Comparison of ENCODE assay signal across 1 cellular context in genomic region chr15:39580630-39581500, GRCh38.
TF ChIP-seq lines count a peak whose summit lies in the region.

Gene THBS1 (plus strand): TSS chr15:39581079. CDS start chr15:39581858, 779 bp downstream.

TF ChIP-seq in HepG2, 621 proteins besides CTCF, POLR2A, EP300 and RAD21 (continued from another document and continues in another):
- TF ChIP-seq DZIP1 (CRISPR knock-in tag; IDR thresholded peaks at IDR 0.05) (no peak), FOXA3 (CRISPR knock-in tag; IDR thresholded peaks at IDR 0.05) (0 out of 2 replicates have a peak, but pooled peaks have one; percentile 20), ZNF20 (CRISPR knock-in tag; IDR thresholded peaks at IDR 0.05) (no peak), JDP2 (CRISPR knock-in tag; IDR thresholded peaks at IDR 0.05; ENCODE audit: borderline replicate concordance) (no peak), SNAPC2 (CRISPR knock-in tag; IDR thresholded peaks at IDR 0.05) (no peak), YY1 (IDR thresholded peaks at IDR 0.05; ENCODE audit: insufficient read depth, insufficient replicate concordance, low read depth, low read length) (no peak), ESRRA (CRISPR knock-in tag; IDR thresholded peaks at IDR 0.05; ENCODE audit: low read depth) (no peak), KLF12 (CRISPR knock-in tag; IDR thresholded peaks at IDR 0.05; ENCODE audit: borderline replicate concordance) (no peak), ZNF10 (CRISPR knock-in tag; IDR thresholded peaks at IDR 0.05; ENCODE audit: borderline replicate concordance, low read depth) (no peak), RNF2 (conservative IDR thresholded peaks at IDR 0.05; ENCODE audit: low read depth) (0 out of 2 replicates have a peak, but pooled peaks have one; percentile 6), ATF7 (IDR thresholded peaks at IDR 0.05) (no peak), ATF7 (CRISPR knock-in tag; IDR thresholded peaks at IDR 0.05) (no peak), ARNT2 (CRISPR knock-in tag; IDR thresholded peaks at IDR 0.05; ENCODE audit: low read depth) (peak; percentile 77; the same call in 1 of the 2 replicates), ZNF180 (CRISPR knock-in tag; IDR thresholded peaks at IDR 0.05; ENCODE audit: borderline replicate concordance, low read depth) (no peak), ZNF639 (CRISPR knock-in tag; conservative IDR thresholded peaks at IDR 0.05) (no peak), POLR2AphosphoS5 (IDR thresholded peaks at IDR 0.05; ENCODE audit: low read depth, low read length) (peak; percentile 89), ZBTB37 (CRISPR knock-in tag; IDR thresholded peaks at IDR 0.05) (no peak), SP5 (CRISPR knock-in tag; IDR thresholded peaks at IDR 0.05; ENCODE audit: borderline replicate concordance, low read depth) (peak; percentile 35; the same call in 1 of the 2 replicates), ETV5 (CRISPR knock-in tag; IDR thresholded peaks at IDR 0.05; ENCODE audit: borderline replicate concordance) (peak; percentile 56), KDM3A (CRISPR knock-in tag; IDR thresholded peaks at IDR 0.05; ENCODE audit: low read depth) (peak; percentile 80; the same call in 1 of the 2 replicates), ZNF24 (IDR thresholded peaks at IDR 0.05) (no peak), PRDM10 (CRISPR knock-in tag; IDR thresholded peaks at IDR 0.05; ENCODE audit: low read depth) (no peak; the same call in 1 of the 2 replicates), ZNF557 (CRISPR knock-in tag; IDR thresholded peaks at IDR 0.05) (no peak), PHF5A (CRISPR knock-in tag; IDR thresholded peaks at IDR 0.05; ENCODE audit: low read depth, unreplicated experiment) (no peak), IKZF5 (CRISPR knock-in tag; IDR thresholded peaks at IDR 0.05) (peak; percentile 44), ZFX (CRISPR knock-in tag; IDR thresholded peaks at IDR 0.05; ENCODE audit: low read depth) (peak; percentile 33; the same call in 1 of the 2 replicates), RFXAP (CRISPR knock-in tag; IDR thresholded peaks at IDR 0.05; ENCODE audit: borderline replicate concordance) (0 out of 2 replicates have a peak, but pooled peaks have one; percentile 18), HBP1 (CRISPR knock-in tag; IDR thresholded peaks at IDR 0.05; ENCODE audit: low read depth) (0 out of 2 replicates have a peak, but pooled peaks have one; percentile 19), PLSCR1 (CRISPR knock-in tag; IDR thresholded peaks at IDR 0.05; ENCODE audit: borderline replicate concordance) (no peak), THAP7 (CRISPR knock-in tag; IDR thresholded peaks at IDR 0.05) (no peak), RBFOX2 (IDR thresholded peaks at IDR 0.05; ENCODE audit: low read depth, low read length) (peak; percentile 92), ARID2 (CRISPR knock-in tag; IDR thresholded peaks at IDR 0.05; ENCODE audit: borderline replicate concordance) (peak; percentile 74; the same call in 1 of the 2 replicates), ZNF460 (CRISPR knock-in tag; IDR thresholded peaks at IDR 0.05; ENCODE audit: borderline replicate concordance) (no peak), HNF4G (IDR thresholded peaks at IDR 0.05; ENCODE audit: borderline replicate concordance, low read depth, low read length) (no peak), HNF4G (CRISPR knock-in tag; IDR thresholded peaks at IDR 0.05; ENCODE audit: borderline replicate concordance, low read depth) (0 out of 2 replicates have a peak, but pooled peaks have one; percentile 26), ZNF772 (CRISPR knock-in tag; IDR thresholded peaks at IDR 0.05) (peak; percentile 77; the same call in 1 of the 2 replicates), ZFP36 (IDR thresholded peaks at IDR 0.05; ENCODE audit: borderline replicate concordance, low read depth, low read length, partially characterized antibody) (no peak), TAF15 (IDR thresholded peaks at IDR 0.05; ENCODE audit: low read depth, low read length, poor library complexity, severe bottlenecking) (no peak), PATZ1 (CRISPR knock-in tag; IDR thresholded peaks at IDR 0.05) (peak; percentile 96), SNAPC5 (CRISPR knock-in tag; IDR thresholded peaks at IDR 0.05; ENCODE audit: borderline replicate concordance) (no peak), TBX2 (CRISPR knock-in tag; IDR thresholded peaks at IDR 0.05; ENCODE audit: borderline replicate concordance) (peak; percentile 50), FOXM1 (CRISPR knock-in tag; IDR thresholded peaks at IDR 0.05) (0 out of 2 replicates have a peak, but pooled peaks have one; percentile 22), ZMYM4 (CRISPR knock-in tag; IDR thresholded peaks at IDR 0.05) (peak; percentile 90), ZFP36L1 (CRISPR knock-in tag; IDR thresholded peaks at IDR 0.05) (0 out of 2 replicates have a peak, but pooled peaks have one; percentile 59), KAT7 (CRISPR knock-in tag; IDR thresholded peaks at IDR 0.05; ENCODE audit: borderline replicate concordance) (no peak; the same call in 1 of the 2 replicates), FOXK2 (IDR thresholded peaks at IDR 0.05) (no peak), SCMH1 (CRISPR knock-in tag; IDR thresholded peaks at IDR 0.05; ENCODE audit: borderline replicate concordance) (no peak), PRMT3 (CRISPR knock-in tag; IDR thresholded peaks at IDR 0.05; ENCODE audit: borderline replicate concordance, low read depth) (no peak; the same call in 1 of the 2 replicates), JARID2 (CRISPR knock-in tag; IDR thresholded peaks at IDR 0.05; ENCODE audit: insufficient replicate concordance) (no peak), RCOR2 (CRISPR knock-in tag; IDR thresholded peaks at IDR 0.05) (no peak), MAX (IDR thresholded peaks at IDR 0.05) (0 out of 2 replicates have a peak, but pooled peaks have one; percentile 35)
